Comparison of ENCODE assay signal across 21 cellular contexts in genomic region chr2:175039031-175039430, GRCh38.
"Had no signal": no experiment of that assay in that cellular context is flagged by ENCODE, and none has a peak within 500 bp of the region (broad histone marks: within the 10 kb centered on the region; RNA-seq: fewer than 3 reads in every experiment).

No MANE protein-coding gene starts in this region.

- H3K27me3 ChIP-seq: colonic mucosa, foreskin keratinocyte, gastroesophageal sphincter, heart left ventricle, hepatocyte, left lung had no signal

- H3K9me3 ChIP-seq: colonic mucosa, gastroesophageal sphincter, left lung, lower lobe of right lung, mucosa of descending colon had no signal

- DNase-seq: colonic mucosa; cortex of kidney; effector CD8-positive, alpha-beta T cell; effector memory CD8-positive, alpha-beta T cell; endodermal cell; erythroblast; foreskin keratinocyte; hypothalamus; immature natural killer cell; left cardiac atrium; left lung; left ventricle myocardium superior; lower lobe of right lung; mesenchymal stem cell; mucosa of descending colon; naive B cell had no signal

- H3K36me3 ChIP-seq: colonic mucosa, gastroesophageal sphincter, heart left ventricle, left lung, lower lobe of right lung had no signal

- H3K27ac ChIP-seq: colonic mucosa, epithelial cell of prostate, foreskin keratinocyte, gastroesophageal sphincter, heart left ventricle, hepatocyte, left lung, lower lobe of right lung had no signal

- H3K4me2 ChIP-seq: hepatocyte had no signal

- H3K4me1 ChIP-seq: colonic mucosa, foreskin keratinocyte, gastroesophageal sphincter had no signal

- H3K4me3 ChIP-seq: colonic mucosa, gastroesophageal sphincter, heart left ventricle, hepatocyte, left lung, lower lobe of right lung, mucosa of descending colon had no signal

- ATAC-seq: effector memory CD8-positive, alpha-beta T cell; esophagus mucosa; foreskin keratinocyte; gastroesophageal sphincter; heart left ventricle; left lung; left ventricle myocardium superior; lower lobe of right lung; mucosa of descending colon had no signal

- H2AFZ ChIP-seq: hepatocyte had no signal

- H3K79me2 ChIP-seq: hepatocyte had no signal
